In genomic region chr1:53311104-53311908, GRCh38 we compare ENCODE assay signal across 23 cellular contexts. TPM values are rescaled to one million over a fixed set of nuclear protein-coding genes. Genes with fewer than 3 reads are reported as not detected.
A peak's percentile ranks its signal among the peaks of the same experiment; 100 is the strongest.
DNase-seq lines count a peak whose midpoint lies in the region; TF ChIP-seq lines count a peak whose summit lies in the region.
"Had no signal": no experiment of that assay in that cellular context is flagged by ENCODE, and none has a peak within 500 bp of the region (broad histone marks: within the 10 kb centered on the region; RNA-seq: fewer than 3 reads in every experiment).

No MANE protein-coding gene starts in this region.

- H3K4me3 Mint-ChIP-seq in dendritic cell treated with granulocyte-macrophage colony-stimulating factor and Interleukin-4, amounts not matched to agents 40 ng/mL and 50 ng/mL, for 4 days, result no peak overlapping the region
- H3K4me3 Mint-ChIP-seq in type B pancreatic cell, result no peak overlapping the region
- H3K4me3 Mint-ChIP-seq in neural progenitor cell, result no peak overlapping the region
- H3K4me3 Mint-ChIP-seq: activated T-helper 1 cell treated with anti-CD3 and anti-CD28 coated beads, Interleukin-12 subunit alpha, Interleukin-12 subunit beta, Interleukin-2, Interleukin-4 antibody, amounts not matched to agents 30 ng/mL and 10 ng/mL and 1 ng/mL, durations not matched to agents 14 hours and 24 hours and 36 hours had no signal

- intact Hi-C loops in dendritic cell treated with granulocyte-macrophage colony-stimulating factor and Interleukin-4, amounts not matched to agents 40 ng/mL and 50 ng/mL, for 4 days (cut with micrococcal nuclease), result no loop called here

- H3K27ac ChIP-seq in neural progenitor cell, result no peak overlapping the region
- H3K27ac ChIP-seq: 22Rv1, brain microvascular endothelial cell, GM23248, thyroid gland had no signal

- H3K9me3 ChIP-seq in neural progenitor cell (ENCODE audit: low read depth), result no peaks in the 10 kb centered on the region
- H3K9me3 ChIP-seq: thyroid gland had no signal

- no peak overlapping the region for H2AFZ ChIP-seq in neural progenitor cell (replicated peaks)
- H2AFZ ChIP-seq: GM23248 had no signal

- DNase-seq in NCI-H82 (lab: John Stamatoyannopoulos, UW), result peak; percentile 62
- DNase-seq in NCI-H82 treated with DMSO at 0.1 percent for 48 hours (lab: John Stamatoyannopoulos, UW; ENCODE audit: unreplicated experiment), result no peak
- DNase-seq in D341Med (ENCODE audit: low spot score), result peak; percentile 56
- DNase-seq in NCI-H69 (lab: John Stamatoyannopoulos, UW), result peak; percentile 76
- no peak for DNase-seq in type B pancreatic cell (ENCODE audit: extremely low spot score, unreplicated experiment)
- no peak for DNase-seq in neural progenitor cell (ENCODE audit: low spot score)
- DNase-seq in iPS-NIHi11 (ENCODE audit: low spot score), result no peak
- DNase-seq: activated CD4-positive, alpha-beta T cell treated with anti-CD3 and anti-CD28 coated beads for 1 hour; brain microvascular endothelial cell; cortex of kidney; GM23248; kidney glomerular epithelial cell; NCI-H1105 treated with DMSO at 0.1 percent for 48 hours; NCI-H2107; NCI-H526; occipital lobe; stimulated activated CD4-positive, alpha-beta T cell treated with anti-CD3 and anti-CD28 coated beads, Interleukin-2, amount 100 ng/mL, for 48 hours; stimulated activated naive CD4-positive, alpha-beta T cell treated with Interleukin-2 at 50 U/mL for 16 hours; thyroid gland had no signal

- H4K20me1 ChIP-seq in neural progenitor cell (ENCODE audit: low read depth), result peaks cover 65% of the 10 kb centered on the region

- H3K9me3 Mint-ChIP-seq in dendritic cell treated with granulocyte-macrophage colony-stimulating factor and Interleukin-4, amounts not matched to agents 40 ng/mL and 50 ng/mL, for 4 days, result no peaks in the 10 kb centered on the region
- H3K9me3 Mint-ChIP-seq in type B pancreatic cell (no peaks in the 10 kb centered on the region), neural progenitor cell (peaks cover 3% of the 10 kb centered on the region)
- H3K9me3 Mint-ChIP-seq: activated T-helper 1 cell treated with anti-CD3 and anti-CD28 coated beads, Interleukin-12 subunit alpha, Interleukin-12 subunit beta, Interleukin-2, Interleukin-4 antibody, amounts not matched to agents 30 ng/mL and 10 ng/mL and 1 ng/mL, durations not matched to agents 14 hours and 24 hours and 36 hours had no signal

- no peak overlapping the region for H3K4me2 ChIP-seq in neural progenitor cell
- H3K4me2 ChIP-seq: smooth muscle cell had no signal

- no peak overlapping the region for H3K4me3 ChIP-seq in neural progenitor cell
- H3K4me3 ChIP-seq: GM23248, smooth muscle cell, thyroid gland had no signal

- H3K27ac Mint-ChIP-seq in dendritic cell treated with granulocyte-macrophage colony-stimulating factor and Interleukin-4, amounts not matched to agents 40 ng/mL and 50 ng/mL, for 4 days, result peak overlapping the region; percentile 8
- H3K27ac Mint-ChIP-seq in type B pancreatic cell, result no peak overlapping the region
- H3K27ac Mint-ChIP-seq in neural progenitor cell, result no peak overlapping the region

- H3K27me3 ChIP-seq in neural progenitor cell, result no peaks in the 10 kb centered on the region
- H3K27me3 ChIP-seq: brain microvascular endothelial cell, thyroid gland had no signal

- no peaks in the 10 kb centered on the region for H3K27me3 Mint-ChIP-seq in dendritic cell treated with granulocyte-macrophage colony-stimulating factor and Interleukin-4, amounts not matched to agents 40 ng/mL and 50 ng/mL, for 4 days
- H3K27me3 Mint-ChIP-seq in type B pancreatic cell, result no peaks in the 10 kb centered on the region
- H3K27me3 Mint-ChIP-seq in neural progenitor cell (ENCODE audit: insufficient read depth, low read depth), result peaks cover 11% of the 10 kb centered on the region

- H3K4me1 ChIP-seq in neural progenitor cell, result peaks cover 17% of the 10 kb centered on the region

- peaks cover 44% of the 10 kb centered on the region for H3K79me2 ChIP-seq in neural progenitor cell (ENCODE audit: low read depth)

- H3K36me3 ChIP-seq in neural progenitor cell, result no peaks in the 10 kb centered on the region
- H3K36me3 ChIP-seq: brain microvascular endothelial cell, thyroid gland had no signal

- H3F3A ChIP-seq in neural progenitor cell (ENCODE audit: low read depth), result no peaks in the 10 kb centered on the region

- peaks cover 79% of the 10 kb centered on the region for H3K36me3 Mint-ChIP-seq in dendritic cell treated with granulocyte-macrophage colony-stimulating factor and Interleukin-4, amounts not matched to agents 40 ng/mL and 50 ng/mL, for 4 days (ENCODE audit: low read depth)
- H3K36me3 Mint-ChIP-seq in type B pancreatic cell, result no peaks in the 10 kb centered on the region
- no peaks in the 10 kb centered on the region for H3K36me3 Mint-ChIP-seq in neural progenitor cell

- H3K9ac ChIP-seq in neural progenitor cell, result no peak overlapping the region
- H3K9ac ChIP-seq: GM23248 had no signal

- peaks cover 34% of the 10 kb centered on the region for H3K4me1 Mint-ChIP-seq in dendritic cell treated with granulocyte-macrophage colony-stimulating factor and Interleukin-4, amounts not matched to agents 40 ng/mL and 50 ng/mL, for 4 days (ENCODE audit: low read depth)
- H3K4me1 Mint-ChIP-seq in type B pancreatic cell (ENCODE audit: unreplicated experiment) (peaks cover 40% of the 10 kb centered on the region), neural progenitor cell (peaks cover 46% of the 10 kb centered on the region)

- TF ChIP-seq CTCF in type B pancreatic cell (conservative IDR thresholded peaks at IDR 0.05) (no peak), neural progenitor cell (IDR thresholded peaks at IDR 0.05) (no peak)

RNA-seq across cellular contexts. Expression of gene LRP8, which starts 16.6 kb away (rescaled TPM):
- 7.1 and 16.5 TPM in 2 replicates for total RNA-seq in type B pancreatic cell (ENCODE audit: low replicate concordance)
- total RNA-seq in neural progenitor cell (ENCODE audit: low replicate concordance), result 15.6 and 25.7 TPM in 2 replicates

Comparison
In these comparisons a context has a peak if more than half of its experiments do, and no peak if none do; other contexts are left out.
1. DNase-seq: peak in NCI-H82 (single experiment), D341Med (single experiment) and NCI-H69 (single experiment); none in NCI-H82 treated with DMSO at 0.1 percent for 48 hours (single experiment), type B pancreatic cell (single experiment), neural progenitor cell (single experiment) and iPS-NIHi11 (single experiment).